ENCODE assay signal across 19 cellular contexts in genomic region chr1:237938553-237938952, GRCh38. TPM values are rescaled to one million over a fixed set of nuclear protein-coding genes. Genes with fewer than 3 reads are reported as not detected.
DNase-seq lines count a peak whose midpoint lies in the region; ATAC-seq, FAIRE-seq and TF ChIP-seq lines count a peak whose summit lies in the region.
"Had no signal": no experiment of that assay in that cellular context is flagged by ENCODE, and none has a peak within 500 bp of the region (broad histone marks: within the 10 kb centered on the region; RNA-seq: fewer than 3 reads in every experiment).

No MANE protein-coding gene starts in this region.

- H3K36me3 ChIP-seq in K562 (ENCODE audit: control insufficient read depth, insufficient read depth, low read length) (no peaks in the 10 kb centered on the region), left lung (no peaks in the 10 kb centered on the region)
- H3K36me3 ChIP-seq: breast epithelium, SJCRH30, upper lobe of left lung had no signal

- no peak overlapping the region for H3K27ac Mint-ChIP-seq in type B pancreatic cell
- H3K27ac Mint-ChIP-seq: activated naive CD4-positive, alpha-beta T cell treated with anti-CD3 and anti-CD28 coated beads, Interleukin-2, amount 10 ng/mL, durations not matched to agents 7 days and 5 days had no signal

- peaks cover 7% of the 10 kb centered on the region for H3K9me3 Mint-ChIP-seq in type B pancreatic cell

- H3K4me2 ChIP-seq in K562 (ENCODE audit: insufficient read depth, low read length): no peak overlapping the region

- no peaks in the 10 kb centered on the region for H3K79me2 ChIP-seq in K562 (ENCODE audit: control insufficient read depth, insufficient read depth, low read length)

- TF ChIP-seq CTCF in K562 (IDR thresholded peaks at IDR 0.05 in 2 of 3, conservative IDR thresholded peaks at IDR 0.05 in 1 of 3; ENCODE audit: insufficient read depth in 2 of 3, low read depth in 1 of 3, low read length in 3 of 3): peak in 2 of 3 experiments; percentile 9 to 42; a peak in 2 of 6 replicates
- TF ChIP-seq CTCF in type B pancreatic cell (conservative IDR thresholded peaks at IDR 0.05): peak; percentile 41
- TF ChIP-seq CTCF in left lung (IDR thresholded peaks at IDR 0.05): no peak

- H3K27ac ChIP-seq in K562 (ENCODE audit: extremely low read depth, low read depth, low read length) (no peak overlapping the region), left lung (no peak overlapping the region)
- H3K27ac ChIP-seq: breast epithelium, SJCRH30, upper lobe of left lung had no signal

- in situ Hi-C loops in K562 (cut with MboI): no loop called here

- no peaks in the 10 kb centered on the region for H3K36me3 Mint-ChIP-seq in type B pancreatic cell
- H3K36me3 Mint-ChIP-seq: activated naive CD4-positive, alpha-beta T cell treated with anti-CD3 and anti-CD28 coated beads, Interleukin-2, amount 10 ng/mL, durations not matched to agents 7 days and 5 days had no signal

- TF ChIP-seq EP300 in K562 (IDR thresholded peaks at IDR 0.05; ENCODE audit: low read length): no peak

- no peaks in the 10 kb centered on the region for H3K27me3 Mint-ChIP-seq in type B pancreatic cell
- H3K27me3 Mint-ChIP-seq: activated naive CD4-positive, alpha-beta T cell treated with anti-CD3 and anti-CD28 coated beads, Interleukin-2, amount 10 ng/mL, durations not matched to agents 7 days and 5 days had no signal

- peak in 1 of 2 experiments; percentile 31; a peak in 2 of 4 replicates for TF ChIP-seq RAD21 in K562 (CRISPR knock-in tag; conservative IDR thresholded peaks at IDR 0.05 in 1 of 2, IDR thresholded peaks at IDR 0.05 in 1 of 2)

- H3K9ac ChIP-seq in K562 (ENCODE audit: insufficient read depth in 1 of 2, low read depth in 2 of 2, low read length in 2 of 2): no peak overlapping the region

- no peaks in the 10 kb centered on the region for H3K9me1 ChIP-seq in K562 (ENCODE audit: control insufficient read depth, insufficient read depth, low read length)

- CTCF ChIA-PET in K562 (lab: Yijun Ruan, JAX; ENCODE audit: low intra/inter-chr PET ratio): no interaction called here

- ATAC-seq in K562: no peak
- no peak for ATAC-seq in HG03520 (IDR thresholded peaks at IDR 0.05; ENCODE audit: unreplicated experiment)
- ATAC-seq in left lung: no peak
- ATAC-seq: GM12878 had no signal

- 0% methylated on average over 8 of the region's 8 CpGs for WGBS in K562 (ENCODE audit: insufficient coverage, low coverage, missing lambda C conversion rate)

- no peaks in the 10 kb centered on the region for H3K27me3 ChIP-seq in K562 (ENCODE audit: control insufficient read depth in 2 of 2, insufficient read depth in 2 of 2, low read length in 2 of 2)
- H3K27me3 ChIP-seq in left lung: no peaks in the 10 kb centered on the region
- H3K27me3 ChIP-seq: breast epithelium, SJCRH30, upper lobe of left lung had no signal

- intact Hi-C loops in K562 (cut with micrococcal nuclease) (loop anchor here (2.0 kb wide), 1 partner anchor 74 kb away; no protein-coding TSS in a partner anchor), left lung (cut with DNase I) (no loop called here)

- peak; percentile 0 to 4 for DNase-seq in activated CD4-positive, alpha-beta T cell treated with anti-CD3 and anti-CD28 coated beads, Interleukin-2, amount 50 U/mL, for 48 hours
- DNase-seq in activated CD4-positive, alpha-beta T cell treated with anti-CD3 and anti-CD28 coated beads for 1 hour: no peak
- DNase-seq in LHCN-M2 (ENCODE audit: low read depth): peak; percentile 6
- peak; percentile 7 to 48 (median 40) for DNase-seq in K562 (ENCODE audit: extremely low read depth in 1 of 4, low spot score in 3 of 4)
- DNase-seq in type B pancreatic cell (ENCODE audit: extremely low spot score, unreplicated experiment): no peak
- DNase-seq in left lung: no peak
- DNase-seq in NCI-H2171 treated with DMSO at 0.1 percent for 48 hours (lab: John Stamatoyannopoulos, UW): no peak
- DNase-seq: activated CD8-positive, alpha-beta memory T cell treated with anti-CD3 and anti-CD28 coated beads, Interleukin-2, amount 50 U/mL, for 4 hours; activated naive CD4-positive, alpha-beta T cell treated with anti-CD3 and anti-CD28 coated beads, Interleukin-2, amount 10 ng/mL, durations not matched to agents 7 days and 5 days; AML-193; DMS79; kidney glomerular epithelial cell; NCI-H226; upper lobe of left lung had no signal

- TF ChIP-seq POLR2A in K562 (conservative IDR thresholded peaks at IDR 0.05): no peak

- no peaks in the 10 kb centered on the region for H4K20me1 ChIP-seq in K562 (replicated peaks; ENCODE audit: control insufficient read depth, insufficient read depth, low read length)

- no peaks in the 10 kb centered on the region for H3K4me1 ChIP-seq in K562 (replicated peaks in 1 of 2; ENCODE audit: control insufficient read depth in 2 of 2, insufficient read depth in 2 of 2, low read length in 2 of 2)
- no peaks in the 10 kb centered on the region for H3K4me1 ChIP-seq in left lung
- H3K4me1 ChIP-seq: breast epithelium, SJCRH30, upper lobe of left lung had no signal

- no TSS peak for BruUV-seq in K562 (replicated peaks; lab: Mats Ljungman, UMichigan)

- H3K4me3 Mint-ChIP-seq in type B pancreatic cell: no peak overlapping the region
- H3K4me3 Mint-ChIP-seq: activated naive CD4-positive, alpha-beta T cell treated with anti-CD3 and anti-CD28 coated beads, Interleukin-2, amount 10 ng/mL, durations not matched to agents 7 days and 5 days had no signal

- no peaks in the 10 kb centered on the region for H3K4me1 Mint-ChIP-seq in type B pancreatic cell (ENCODE audit: unreplicated experiment)
- H3K4me1 Mint-ChIP-seq: activated naive CD4-positive, alpha-beta T cell treated with anti-CD3 and anti-CD28 coated beads, Interleukin-2, amount 10 ng/mL, durations not matched to agents 7 days and 5 days had no signal

- H3K4me3 ChIP-seq in K562: no peak overlapping the region
- H3K4me3 ChIP-seq in left lung: no peak overlapping the region
- H3K4me3 ChIP-seq: breast epithelium, GM12878, SJCRH30, upper lobe of left lung had no signal

- no peak for FAIRE-seq in K562 (lab: Jason Lieb, UNC)
- FAIRE-seq: GM12878 had no signal

- POLR2A ChIA-PET in K562 (lab: Yijun Ruan, JAX): no interaction called here

- H2AFZ ChIP-seq in K562 (ENCODE audit: low read depth, low read length): no peak overlapping the region

- H3K9me3 ChIP-seq in K562 (replicated peaks; ENCODE audit: control insufficient read depth, insufficient read depth, low read depth, low read length) (no peaks in the 10 kb centered on the region), left lung (no peaks in the 10 kb centered on the region)
- H3K9me3 ChIP-seq: breast epithelium, SJCRH30, upper lobe of left lung had no signal

TF ChIP-seq in K562, 482 proteins besides CTCF, POLR2A, EP300 and RAD21 (continues in another document):
- TF ChIP-seq NR0B1 (IDR thresholded peaks at IDR 0.05; ENCODE audit: partially characterized antibody) (no peak), CREB1 (IDR thresholded peaks at IDR 0.05) (no peak), CREB1 (CRISPR knock-in tag; IDR thresholded peaks at IDR 0.05) (no peak), ZNF444 (CRISPR knock-in tag; IDR thresholded peaks at IDR 0.05) (no peak), IRF1 (CRISPR knock-in tag; IDR thresholded peaks at IDR 0.05; ENCODE audit: borderline replicate concordance) (no peak), JUN (IDR thresholded peaks at IDR 0.05; ENCODE audit: borderline replicate concordance, low read depth, low read length) (no peak), JUN (CRISPR knock-in tag; IDR thresholded peaks at IDR 0.05; ENCODE audit: borderline replicate concordance) (no peak), GATAD2B (IDR thresholded peaks at IDR 0.05; ENCODE audit: borderline replicate concordance) (no peak)

RNA-seq across cellular contexts. Expression of gene ZP4, which starts 47.8 kb away (rescaled TPM):
- total RNA-seq in LHCN-M2 (2014; rRNA removed): not detected in 2 replicates
- not detected for polyA plus RNA-seq in LHCN-M2 (2012)
- not detected in 2 replicates for total RNA-seq in K562 (2011; cell fraction: chromatin; rRNA removed; ENCODE audit: low replicate concordance)
- not detected in 2 replicates for total RNA-seq in K562 (2011; cell fraction: nucleolus; rRNA removed)
- not detected in 2 replicates for total RNA-seq in K562 (2011; cell fraction: nucleoplasm; rRNA removed)
- total RNA-seq in K562 (2014; rRNA removed): not detected in 2 replicates
- not detected in 2 replicates for total RNA-seq in K562 (2014; rRNA removed; fragmentation: Illumina TruSeq; extraction: Trizol)
- not detected in 2 replicates for total RNA-seq in K562 (2015; rRNA removed; fragmentation: Illumina TruSeq; extraction: Trizol)
- not detected in 2 replicates for total RNA-seq in K562 (2021)
- polyA plus RNA-seq in K562 (2011; rRNA removed): not detected in 2 replicates
- polyA plus RNA-seq in K562 (2011; cell fraction: cytosol; rRNA removed): not detected in 2 replicates
- polyA plus RNA-seq in K562 (2011; cell fraction: nucleus; rRNA removed): not detected in 2 replicates
- polyA plus RNA-seq in K562 (2012): not detected in 2 replicates
- not detected in 2 replicates for polyA plus RNA-seq in K562 (2014; fragmentation: Illumina TruSeq; extraction: Trizol)
- not detected for polyA plus RNA-seq in K562 (2014; fragmentation: Nextera tagmentation; extraction: Ambion mirVana)
- not detected in 2 replicates for polyA plus RNA-seq in K562 (2014; rRNA removed)
- polyA minus RNA-seq in K562 (2011; rRNA and poly(A)+ RNA removed): not detected in 2 replicates
- not detected in 2 replicates for polyA minus RNA-seq in K562 (2011; cell fraction: cytosol; rRNA and poly(A)+ RNA removed)
- not detected in 2 replicates for polyA minus RNA-seq in K562 (2011; cell fraction: nucleus; rRNA and poly(A)+ RNA removed)
- total RNA-seq in type B pancreatic cell (ENCODE audit: low replicate concordance): not detected in 2 replicates
- not detected for total RNA-seq in left lung
- total RNA-seq: breast epithelium, GM12878, renal cortical epithelial cell, SJCRH30, upper lobe of left lung had no signal

Comparison
In these comparisons a context has a peak if more than half of its experiments do, and no peak if none do; other contexts are left out.
1. DNase-seq: peak in activated CD4-positive, alpha-beta T cell treated with anti-CD3 and anti-CD28 coated beads, Interleukin-2, amount 50 U/mL, for 48 hours (2 of 2), LHCN-M2 (single experiment) and K562 (4 of 4); none in activated CD4-positive, alpha-beta T cell treated with anti-CD3 and anti-CD28 coated beads for 1 hour (single experiment), type B pancreatic cell (single experiment), left lung (0 of 2) and NCI-H2171 treated with DMSO at 0.1 percent for 48 hours (single experiment).
2. CTCF ChIP-seq: peak in K562 (2 of 3) and type B pancreatic cell (single experiment); none in left lung (0 of 2).